Comparison of ENCODE assay signal across 10 cellular contexts in the genomic region with DNA sequence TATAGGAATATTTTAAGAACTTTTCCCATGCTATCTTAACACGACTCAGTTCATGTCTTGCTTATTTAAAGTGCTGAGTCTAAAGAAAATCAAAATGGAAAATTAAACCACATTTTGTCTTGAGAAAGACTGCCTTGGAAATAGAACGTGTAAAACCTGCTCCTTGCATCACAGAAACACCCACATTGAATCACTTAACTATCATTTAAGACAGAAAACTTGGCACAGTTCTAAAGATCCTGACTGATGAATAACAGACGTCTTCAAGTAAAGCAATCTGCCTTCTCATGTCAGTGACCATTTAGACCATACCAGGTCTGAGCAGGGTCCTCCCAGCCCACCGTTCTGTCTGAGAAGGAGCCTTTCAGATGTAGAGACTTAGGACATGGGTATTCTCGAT. TPM values are rescaled to one million over a fixed set of nuclear protein-coding genes. Genes with fewer than 3 reads are reported as not detected.
DNase-seq lines count a peak whose midpoint lies in the region; ATAC-seq, FAIRE-seq and TF ChIP-seq lines count a peak whose summit lies in the region.
"Had no signal": no experiment of that assay in that cellular context is flagged by ENCODE, and none has a peak within 500 bp of the region (broad histone marks: within the 10 kb centered on the region; RNA-seq: fewer than 3 reads in every experiment).

No MANE protein-coding gene starts in this region.

- FAIRE-seq in HTR-8/SVneo (lab: Jason Lieb, UNC): no peak

- H3K27ac Mint-ChIP-seq in MCF 10A (ENCODE audit: low read depth, unreplicated experiment): peak overlapping the region; percentile 81
- no peak overlapping the region for H3K27ac Mint-ChIP-seq in stimulated activated naive B cell treated with anti-CD40 and anti-IgM and Interleukin-4, amounts not matched to agents 10 μg/mL and 1 μg/mL and 100 μg/mL, for 72 hours

- no peak for TF ChIP-seq EP300 in suprapubic skin (IDR thresholded peaks at IDR 0.05)

- DNase-seq in GM23248 (peak; percentile 87), MCF 10A (ENCODE audit: unreplicated experiment) (peak; percentile 76), foreskin keratinocyte (peak; percentile 70 to 87), suprapubic skin (ENCODE audit: low spot score in 2 of 2) (no peak), HTR-8/SVneo (ENCODE audit: insufficient read length, low spot score) (no peak), KG1 (lab: John Stamatoyannopoulos, UW) (no peak)
- no peak for DNase-seq in stimulated activated naive B cell treated with anti-CD40 and anti-IgM and Interleukin-4, amounts not matched to agents 10 μg/mL and 1 μg/mL and 100 μg/mL, for 72 hours
- DNase-seq: activated CD4-positive, alpha-beta T cell treated with anti-CD3 and anti-CD28 coated beads for 4 hours; activated T-cell treated with anti-CD3 and anti-CD28 coated beads, Interleukin-2, amount 50 U/mL, for 4 hours; aorta had no signal

- no peaks in the 10 kb centered on the region for H3F3A ChIP-seq in GM23248 (ENCODE audit: insufficient read depth)

- peaks cover 17% of the 10 kb centered on the region for H3K79me2 ChIP-seq in GM23248 (ENCODE audit: insufficient read depth)

- intact Hi-C loops in MCF 10A (cut with micrococcal nuclease): no loop called here

- no peaks in the 10 kb centered on the region for H4K20me1 ChIP-seq in GM23248 (ENCODE audit: insufficient read depth)

- H3K9ac ChIP-seq in GM23248: no peak overlapping the region

- TF ChIP-seq CTCF in MCF 10A (IDR thresholded peaks at IDR 0.05; ENCODE audit: unreplicated experiment): no peak
- TF ChIP-seq CTCF in foreskin keratinocyte (conservative IDR thresholded peaks at IDR 0.05): no peak
- no peak for TF ChIP-seq CTCF in suprapubic skin (IDR thresholded peaks at IDR 0.05)

- H3K9me2 ChIP-seq in GM23248 (ENCODE audit: insufficient read depth): no peaks in the 10 kb centered on the region

- H3K4me1 Mint-ChIP-seq in MCF 10A (ENCODE audit: insufficient read depth, unreplicated experiment): peaks cover 40% of the 10 kb centered on the region
- H3K4me1 Mint-ChIP-seq in stimulated activated naive B cell treated with anti-CD40 and anti-IgM and Interleukin-4, amounts not matched to agents 10 μg/mL and 1 μg/mL and 100 μg/mL, for 72 hours: no peaks in the 10 kb centered on the region

- POLR2A ChIA-PET in MCF 10A (lab: Yijun Ruan, JAX): interaction anchor here (0.6 to 10.9 kb wide), 8 partner anchors 9 to 592 kb away, joined by 3 to 505 read pairs (median 8); no protein-coding TSS in a partner anchor

- H3K27me3 ChIP-seq in GM23248 (replicated peaks; ENCODE audit: insufficient read depth) (no peaks in the 10 kb centered on the region), foreskin keratinocyte (no peaks in the 10 kb centered on the region), suprapubic skin (no peaks in the 10 kb centered on the region)

- H3K9me3 Mint-ChIP-seq in MCF 10A (ENCODE audit: unreplicated experiment): no peaks in the 10 kb centered on the region
- peaks cover 4 to 6% of the 10 kb centered on the region in 2 donors for H3K9me3 Mint-ChIP-seq in stimulated activated naive B cell treated with anti-CD40 and anti-IgM and Interleukin-4, amounts not matched to agents 10 μg/mL and 1 μg/mL and 100 μg/mL, for 72 hours

- H3K4me3 ChIP-seq in GM23248 (no peak overlapping the region), suprapubic skin (peak overlapping the region; percentile 2)

- WGBS in GM23248 (ENCODE audit: low coverage in 1 of 2, low lambda C conversion rate in 2 of 2, missing lambda C conversion rate in 2 of 2), 2 experiments: 14 to 19% methylated on average over 5 of the region's 5 CpGs
- WGBS in suprapubic skin: 26% methylated on average over 5 of the region's 5 CpGs

- H3K27ac ChIP-seq in GM23248 (no peak overlapping the region), foreskin keratinocyte (peak overlapping the region; percentile 63), suprapubic skin (peak overlapping the region; percentile 96)

- no peak overlapping the region for H3K4me2 ChIP-seq in GM23248 (ENCODE audit: unreplicated experiment)

- peaks cover 74% of the 10 kb centered on the region for H3K36me3 Mint-ChIP-seq in MCF 10A (ENCODE audit: insufficient read depth, unreplicated experiment)
- peaks cover 0 to 2% of the 10 kb centered on the region in 2 donors for H3K36me3 Mint-ChIP-seq in stimulated activated naive B cell treated with anti-CD40 and anti-IgM and Interleukin-4, amounts not matched to agents 10 μg/mL and 1 μg/mL and 100 μg/mL, for 72 hours

- CTCF ChIA-PET in MCF 10A (lab: Yijun Ruan, JAX): interaction anchor here (0.9 to 2.7 kb wide), 4 partner anchors 10 to 97 kb away, joined by 4 to 11 read pairs (median 7); no protein-coding TSS in a partner anchor

- H3K4me3 Mint-ChIP-seq in MCF 10A (ENCODE audit: unreplicated experiment): peak overlapping the region; percentile 37
- no peak overlapping the region for H3K4me3 Mint-ChIP-seq in stimulated activated naive B cell treated with anti-CD40 and anti-IgM and Interleukin-4, amounts not matched to agents 10 μg/mL and 1 μg/mL and 100 μg/mL, for 72 hours
- H3K4me3 Mint-ChIP-seq: activated T-cell treated with anti-CD3 and anti-CD28 coated beads, Interleukin-2, amount 50 U/mL, for 4 hours had no signal

- peak; percentile 71 for ATAC-seq in foreskin keratinocyte
- no peak for ATAC-seq in stimulated activated naive B cell treated with anti-CD40 and anti-IgM and Interleukin-4, amounts not matched to agents 10 μg/mL and 1 μg/mL and 100 μg/mL, for 72 hours (replicated peaks)
- ATAC-seq: activated T-cell treated with anti-CD3 and anti-CD28 coated beads, Interleukin-2, amount 50 U/mL, for 4 hours had no signal

- H3K36me3 ChIP-seq in GM23248 (ENCODE audit: low read depth) (0 out of 2 replicates have a peak, but pooled peaks cover 5% of the 10 kb centered on the region), suprapubic skin (peaks cover 11% of the 10 kb centered on the region)

- H3K4me1 ChIP-seq in GM23248 (ENCODE audit: insufficient read depth) (peaks cover 11% of the 10 kb centered on the region), foreskin keratinocyte (peaks cover 49% of the 10 kb centered on the region), suprapubic skin (peaks cover 38% of the 10 kb centered on the region)

- BruUV-seq in MCF 10A (replicated peaks; lab: Mats Ljungman, UMichigan): no TSS peak

- H3K27me3 Mint-ChIP-seq in MCF 10A (ENCODE audit: insufficient read depth, unreplicated experiment): no peaks in the 10 kb centered on the region
- peaks cover 33 to 44% of the 10 kb centered on the region in 2 donors for H3K27me3 Mint-ChIP-seq in stimulated activated naive B cell treated with anti-CD40 and anti-IgM and Interleukin-4, amounts not matched to agents 10 μg/mL and 1 μg/mL and 100 μg/mL, for 72 hours

- no peak for TF ChIP-seq POLR2A in suprapubic skin (IDR thresholded peaks at IDR 0.05)

- in situ Hi-C loops in GM23248 (cut with MboI): loop anchor here (5.0 to 25.0 kb wide), 3 partner anchors 98 to 412 kb away; no protein-coding TSS in a partner anchor

- H3K9me3 ChIP-seq in GM23248 (ENCODE audit: low read depth) (no peaks in the 10 kb centered on the region), suprapubic skin (no peaks in the 10 kb centered on the region)

- H2AFZ ChIP-seq in GM23248: no peak overlapping the region

RNA-seq across cellular contexts. Expression of gene PERP, which starts 7.4 kb away (rescaled TPM):
- 24.8 and 28.5 TPM in 2 replicates for total RNA-seq in GM23248 (2014; rRNA removed; shearing (Covaris generic))
- polyA plus RNA-seq in GM23248 (2016; fragmentation: Nextera tagmentation; extraction: Ambion mirVana) (45.3 and 45.7 TPM in 2 replicates), foreskin keratinocyte (213 and 260 TPM in 2 replicates)
- total RNA-seq in MCF 10A (2022) (103 and 120 TPM in 2 replicates), foreskin keratinocyte (293 and 297 TPM in 2 replicates), suprapubic skin (1,000 to 10,000 TPM in 3 of 4 donors, 100 to 1,000 TPM in 1; 715 to 1,965 (median 1,827) TPM)

Comparison
In these comparisons a context has a peak if more than half of its experiments do, and no peak if none do; other contexts are left out.
1. DNase-seq: peak in GM23248 (single experiment), MCF 10A (single experiment) and foreskin keratinocyte (2 of 2); none in suprapubic skin (0 of 2), HTR-8/SVneo (single experiment), stimulated activated naive B cell treated with anti-CD40 and anti-IgM and Interleukin-4, amounts not matched to agents 10 μg/mL and 1 μg/mL and 100 μg/mL, for 72 hours (single experiment) and KG1 (single experiment).